ENCODE assay signal across 1 cellular context in the genomic region with DNA sequence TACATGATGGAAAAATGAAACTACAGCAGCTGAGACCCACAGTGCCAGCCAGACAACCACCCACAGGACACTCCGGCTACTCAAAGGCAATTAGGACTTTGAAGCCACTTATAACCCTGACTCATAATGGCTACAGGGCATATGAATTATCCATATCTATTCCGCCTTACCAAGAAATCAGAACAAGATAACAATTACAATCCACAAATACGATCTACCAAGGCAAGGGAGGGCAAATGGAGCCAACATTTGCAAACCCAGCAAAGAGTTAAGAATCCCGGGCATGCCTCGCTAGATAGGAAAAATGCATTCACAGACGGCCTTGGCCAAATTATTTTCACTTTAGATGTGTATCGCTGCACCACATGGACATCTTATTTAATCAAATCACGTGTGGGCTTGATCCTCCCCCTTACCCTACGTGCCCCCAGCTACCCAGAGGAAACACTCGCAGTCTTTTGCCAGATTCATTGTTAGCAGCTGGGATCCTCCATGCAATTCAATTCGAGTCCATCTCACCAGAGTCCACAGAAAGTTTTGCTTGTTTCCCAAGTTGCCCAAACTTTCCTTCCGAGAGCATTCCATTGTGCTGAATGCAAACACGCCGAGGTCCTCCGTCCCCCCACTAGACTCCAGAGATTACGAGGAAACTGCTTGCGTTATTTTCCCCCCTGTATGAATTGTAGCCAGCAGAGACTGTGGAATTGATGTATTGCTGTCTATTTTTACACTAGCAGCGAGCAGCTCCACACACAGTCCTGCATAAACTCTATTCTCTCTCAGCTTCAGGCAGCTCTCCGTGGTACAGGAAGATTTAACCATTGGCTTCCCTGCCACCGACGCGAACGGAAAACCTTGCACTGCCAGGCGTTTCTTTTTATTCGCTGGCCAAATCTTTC.
TF ChIP-seq lines count a peak whose summit lies in the region.

No MANE protein-coding gene starts in this region.

TF ChIP-seq in H1, 55 proteins besides CTCF, POLR2A, EP300 and RAD21:
- TF ChIP-seq SAP30 (IDR thresholded peaks at IDR 0.05; ENCODE audit: insufficient read depth, insufficient replicate concordance, low read length) (no peak), EGR1 (IDR thresholded peaks at IDR 0.05; ENCODE audit: borderline replicate concordance, low read depth, low read length) (no peak), HDAC2 (IDR thresholded peaks at IDR 0.05; ENCODE audit: borderline replicate concordance in 1 of 2, low read depth in 2 of 2, low read length in 2 of 2) (no peak), CBX8 (IDR thresholded peaks at IDR 0.05; ENCODE audit: borderline replicate concordance, low read depth, low read length) (no peak), JUND (IDR thresholded peaks at IDR 0.05; ENCODE audit: low read length) (no peak), SP4 (IDR thresholded peaks at IDR 0.05; ENCODE audit: low read length) (no peak), POLR2AphosphoS5 (IDR thresholded peaks at IDR 0.05; ENCODE audit: low read depth, low read length) (no peak), SIRT6 (IDR thresholded peaks at IDR 0.05; ENCODE audit: low read length) (no peak), HDAC6 (IDR thresholded peaks at IDR 0.05; ENCODE audit: low read depth, low read length) (no peak), MAFK (IDR thresholded peaks at IDR 0.05; ENCODE audit: low read depth, low read length) (no peak), BRCA1 (IDR thresholded peaks at IDR 0.05; ENCODE audit: low read depth, low read length) (no peak), CREB1 (IDR thresholded peaks at IDR 0.05) (no peak), TAF7 (optimal IDR thresholded peaks at IDR 0.05; ENCODE audit: borderline replicate concordance, low read depth, low read length) (no peak), GABPA (IDR thresholded peaks at IDR 0.05; ENCODE audit: borderline replicate concordance, insufficient read depth, low read length) (no peak), RFX5 (IDR thresholded peaks at IDR 0.05; ENCODE audit: borderline replicate concordance, low read depth, low read length) (no peak), EZH2 (IDR thresholded peaks at IDR 0.05; ENCODE audit: low read depth, low read length, severe bottlenecking) (no peak)
